In the genomic region with DNA sequence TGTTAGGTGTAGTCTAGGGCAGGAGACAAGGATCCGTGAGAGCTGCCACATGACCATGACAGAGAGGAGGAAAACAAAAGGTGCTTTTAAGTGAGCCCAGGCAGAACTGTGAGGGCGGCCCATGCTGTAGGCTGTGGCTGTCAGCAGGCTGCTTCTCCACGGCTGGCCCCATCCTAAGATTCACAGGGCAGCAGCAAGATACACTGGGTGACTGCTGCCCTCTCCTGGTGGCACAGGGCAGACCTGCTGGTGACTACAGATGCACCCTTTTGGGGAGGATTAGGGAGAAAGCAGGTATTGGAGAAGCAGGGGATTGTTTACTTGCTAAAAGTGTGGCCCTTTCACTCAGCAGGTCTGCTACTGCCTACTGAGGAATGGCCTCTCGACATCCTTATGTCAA, we compare ENCODE assay signal across 8 cellular contexts.
A peak's percentile ranks its signal among the peaks of the same experiment; 100 is the strongest.
DNase-seq lines count a peak whose midpoint lies in the region; ATAC-seq and TF ChIP-seq lines count a peak whose summit lies in the region.
"Not testable (repeated sequence)": the region's sequence is repeated elsewhere in the genome, so short reads cannot be mapped to it uniquely, and the experiment has no call there.

No MANE protein-coding gene starts in this region.

- TF ChIP-seq CTCF in CD4-positive, alpha-beta T cell (IDR thresholded peaks at IDR 0.05), result peak; percentile 32
- TF ChIP-seq CTCF in GM13977 (IDR thresholded peaks at IDR 0.05; ENCODE audit: extremely low read depth, insufficient read depth, missing control alignments), result peak; percentile 46
- TF ChIP-seq CTCF in esophagus muscularis mucosa (IDR thresholded peaks at IDR 0.05), result peak in 2 of 3 experiments; percentile 14 to 42
- peak in 4 of 7 experiments; percentile 19 to 40 (median 28) for TF ChIP-seq CTCF in stomach (IDR thresholded peaks at IDR 0.05)

- 47% methylated on average over 2 of the region's 4 CpGs for whole genome bisulfite sequencing in esophagus muscularis mucosa
- WGBS in stomach, 5 donors, result 15 to 47% (median 19%) methylated on average over 3 to 4 of the region's 4 CpGs

- in situ Hi-C loops in GM13977 (cut with MboI; ENCODE audit: low pct_unique_long_range_greater_than_20kb, low sequenced_read_pairs, unreplicated experiment), result not testable (repeated sequence)

- not testable (repeated sequence) for H3K4me3 ChIP-seq in esophagus muscularis mucosa, stomach

- not testable (repeated sequence) for H3K4me3 Mint-ChIP-seq in CD4-positive, alpha-beta T cell; activated naive CD8-positive, alpha-beta T cell treated with anti-CD3 and anti-CD28 coated beads, Interleukin-2, amount 50 U/mL, for 24 hours

- H3K27me3 Mint-ChIP-seq in CD4-positive, alpha-beta T cell; activated naive CD8-positive, alpha-beta T cell treated with anti-CD3 and anti-CD28 coated beads, Interleukin-2, amount 50 U/mL, for 24 hours: not testable (repeated sequence)

- H3K27ac ChIP-seq in CD4-positive, alpha-beta T cell (ENCODE audit: low read depth, low read length); esophagus muscularis mucosa (replicated peaks in 1 of 4); stomach: not testable (repeated sequence)

- not testable (repeated sequence) for ATAC-seq in CD4-positive, alpha-beta T cell (ENCODE audit: poor library complexity); activated naive CD8-positive, alpha-beta T cell treated with anti-CD3 and anti-CD28 coated beads, Interleukin-2, amount 50 U/mL, for 24 hours

- H3K4me1 Mint-ChIP-seq in CD4-positive, alpha-beta T cell (ENCODE audit: low read depth); activated naive CD8-positive, alpha-beta T cell treated with anti-CD3 and anti-CD28 coated beads, Interleukin-2, amount 50 U/mL, for 24 hours: not testable (repeated sequence)

- H3K36me3 ChIP-seq in esophagus muscularis mucosa, stomach: not testable (repeated sequence)

- not testable (repeated sequence) for TF ChIP-seq POLR2A in esophagus muscularis mucosa (IDR thresholded peaks at IDR 0.05; ENCODE audit: low read depth); stomach (IDR thresholded peaks at IDR 0.05)

- POLR2A ChIA-PET in CD4-positive, alpha-beta T cell (lab: Charles Lee), result not testable (repeated sequence)

- H3K4me1 ChIP-seq in esophagus muscularis mucosa, stomach: not testable (repeated sequence)

- TF ChIP-seq EP300 in esophagus muscularis mucosa (IDR thresholded peaks at IDR 0.05); stomach (IDR thresholded peaks at IDR 0.05): not testable (repeated sequence)

- intact Hi-C loops in CD4-positive, alpha-beta T cell (cut with DNase I, micrococcal nuclease); esophagus muscularis mucosa (cut with DNase I); stomach (cut with DNase I; ENCODE audit: low total_unique reads): not testable (repeated sequence)

- not testable (repeated sequence) for H3K36me3 Mint-ChIP-seq in CD4-positive, alpha-beta T cell (ENCODE audit: low read depth); activated naive CD8-positive, alpha-beta T cell treated with anti-CD3 and anti-CD28 coated beads, Interleukin-2, amount 50 U/mL, for 24 hours (ENCODE audit: low read depth)

- DNase-seq in CD4-positive, alpha-beta T cell, result peak in 1 of 10 experiments; percentile 4
- DNase-seq in GM13977 (ENCODE audit: low spot score); esophagus muscularis mucosa (ENCODE audit: extremely low spot score): not testable (repeated sequence)
- DNase-seq in NCI-H1694 (lab: John Stamatoyannopoulos, UW) (peak; percentile 29), SW480 (ENCODE audit: low spot score) (peak; percentile 21), lung microvascular endothelial cell (ENCODE audit: low read depth in 2 of 2) (peak; percentile 7 to 17), stomach (peak; percentile 35)
- DNase-seq in activated naive CD8-positive, alpha-beta T cell treated with anti-CD3 and anti-CD28 coated beads, Interleukin-2, amount 50 U/mL, for 24 hours, result peak; percentile 17

- H3K9me3 ChIP-seq in CD4-positive, alpha-beta T cell (ENCODE audit: control insufficient read depth, low read length); esophagus muscularis mucosa; stomach: not testable (repeated sequence)

- H3K9me3 Mint-ChIP-seq in CD4-positive, alpha-beta T cell; activated naive CD8-positive, alpha-beta T cell treated with anti-CD3 and anti-CD28 coated beads, Interleukin-2, amount 50 U/mL, for 24 hours: not testable (repeated sequence)

- not testable (repeated sequence) for H3K27ac Mint-ChIP-seq in CD4-positive, alpha-beta T cell; activated naive CD8-positive, alpha-beta T cell treated with anti-CD3 and anti-CD28 coated beads, Interleukin-2, amount 50 U/mL, for 24 hours

- not testable (repeated sequence) for H3K27me3 ChIP-seq in CD4-positive, alpha-beta T cell (ENCODE audit: control insufficient read depth, insufficient read depth, low read length); esophagus muscularis mucosa; stomach

- CTCF ChIA-PET in CD4-positive, alpha-beta T cell (lab: Charles Lee), result not testable (repeated sequence)
